In genomic region chr20:3275064-3275935, GRCh38 we compare ENCODE assay signal across 26 cellular contexts. TPM values are rescaled to one million over a fixed set of nuclear protein-coding genes. Genes with fewer than 3 reads are reported as not detected.
"Had no signal": no experiment of that assay in that cellular context is flagged by ENCODE, and none has a peak within 500 bp of the region (broad histone marks: within the 10 kb centered on the region; RNA-seq: fewer than 3 reads in every experiment).

No MANE protein-coding gene starts in this region.

- H3K4me1 ChIP-seq: ascending aorta, neural progenitor cell, upper lobe of right lung had no signal

- H3K9me3 ChIP-seq: ascending aorta, upper lobe of right lung had no signal

- FAIRE-seq: colon, keratinocyte had no signal

- H3K27ac ChIP-seq: ascending aorta, epithelial cell of prostate, neural progenitor cell, upper lobe of right lung, VCaP had no signal

- H3K4me3 ChIP-seq: ascending aorta, dorsolateral prefrontal cortex, neural progenitor cell, upper lobe of right lung had no signal

- H3K9ac ChIP-seq: neural progenitor cell had no signal

- H3K4me2 ChIP-seq: neural progenitor cell had no signal

- H3K36me3 ChIP-seq: neural progenitor cell had no signal

- ATAC-seq: activated naive CD8-positive, alpha-beta T cell treated with anti-CD3 and anti-CD28 coated beads, Interleukin-2, amount 50 U/mL, for 24 hours; left lobe of liver; naive thymus-derived CD4-positive, alpha-beta T cell; sciatic nerve; stimulated activated memory B cell treated with anti-CD40 and anti-IgM and Interleukin-4, amounts not matched to agents 10 μg/mL and 1 μg/mL and 100 μg/mL, for 72 hours; upper lobe of right lung had no signal

- H2AFZ ChIP-seq: neural progenitor cell had no signal

- DNase-seq: activated CD4-positive, alpha-beta T cell treated with anti-CD3 and anti-CD28 coated beads for 1 hour; activated CD8-positive, alpha-beta memory T cell treated with anti-CD3 and anti-CD28 coated beads for 24 hours; activated CD8-positive, alpha-beta memory T cell treated with anti-CD3 and anti-CD28 coated beads, Interleukin-2, amount 50 U/mL, for 48 hours; activated effector memory CD4-positive, alpha-beta T cell treated with Interleukin-2 at 50 U/mL for 16 hours; activated naive CD4-positive, alpha-beta T cell treated with anti-CD3 and anti-CD28 coated beads, Interleukin-2, amount 10 ng/mL, durations not matched to agents 7 days and 5 days; activated naive CD8-positive, alpha-beta T cell treated with anti-CD3 and anti-CD28 coated beads, Interleukin-2, amount 50 U/mL, for 24 hours; activated T-cell treated with anti-CD3 and anti-CD28 coated beads, Interleukin-2, amount 50 U/mL, for 48 hours; foreskin fibroblast; glutamatergic neuron; hypothalamus; mesendoderm; naive thymus-derived CD4-positive, alpha-beta T cell; stimulated activated CD4-positive, alpha-beta T cell treated with anti-CD3 and anti-CD28 coated beads, Interleukin-4, amount 100 ng/mL, for 24 hours; SW 1271; T-helper 2 cell; upper lobe of right lung had no signal

- H3K27me3 ChIP-seq: ascending aorta, dorsolateral prefrontal cortex, neural progenitor cell, upper lobe of right lung had no signal

RNA-seq across cellular contexts. Expression of gene SLC4A11, which starts 36.3 kb away (rescaled TPM):
- polyA plus RNA-seq: naive thymus-derived CD4-positive, alpha-beta T cell had no signal
